Comparison of ENCODE assay signal across 9 cellular contexts in genomic region chr6:2767327-2767985, GRCh38. TPM values are rescaled to one million over a fixed set of nuclear protein-coding genes. Genes with fewer than 3 reads are reported as not detected.
DNase-seq lines count a peak whose midpoint lies in the region; ATAC-seq and TF ChIP-seq lines count a peak whose summit lies in the region.
"Had no signal": no experiment of that assay in that cellular context is flagged by ENCODE, and none has a peak within 500 bp of the region (broad histone marks: within the 10 kb centered on the region; RNA-seq: fewer than 3 reads in every experiment).

No MANE protein-coding gene starts in this region.

- peak overlapping the region; percentile 90 for H3K4me3 Mint-ChIP-seq in GM23338

- peaks cover 35% of the 10 kb centered on the region for H3K4me1 ChIP-seq in GM23338 (ENCODE audit: insufficient read depth)
- peaks cover 0 to 65% (median 21%) of the 10 kb centered on the region in 3 donors for H3K4me1 ChIP-seq in gastroesophageal sphincter
- H3K4me1 ChIP-seq in spleen, result peaks cover 33 to 74% (median 53%) of the 10 kb centered on the region in 6 donors

- no peaks in the 10 kb centered on the region for H3F3A ChIP-seq in GM23338 (replicated peaks; ENCODE audit: low read depth)

- DNase-seq in GM23338 (ENCODE audit: low spot score) (no peak), spleen (no peak), EL (no peak), KBM-7 (no peak)
- no peak for DNase-seq in effector CD4-positive, alpha-beta T cell
- DNase-seq: activated CD8-positive, alpha-beta memory T cell treated with anti-CD3 and anti-CD28 coated beads, Interleukin-2, amount 50 U/mL, for 4 hours had no signal

- H3K36me3 Mint-ChIP-seq in GM23338 (ENCODE audit: low read depth), result peaks cover 12% of the 10 kb centered on the region; the same call in 2 of the 3 replicates

- peaks cover 38% of the 10 kb centered on the region for H3K4me1 Mint-ChIP-seq in GM23338

- peaks cover 64% of the 10 kb centered on the region for H3K79me2 ChIP-seq in GM23338 (replicated peaks; ENCODE audit: insufficient read depth)

- H3K9me3 ChIP-seq in gastroesophageal sphincter (no peaks in the 10 kb centered on the region), spleen (no peaks in the 10 kb centered on the region)

- no peak overlapping the region for H3K27ac ChIP-seq in GM23338 (ENCODE audit: low read depth)
- H3K27ac ChIP-seq in VCaP, result peak overlapping the region; percentile 87
- H3K27ac ChIP-seq in gastroesophageal sphincter, result peak overlapping the region in 2 of 4 donors; percentile 95 to 99
- peak overlapping the region in 2 of 8 donors; percentile 96 to 98 for H3K27ac ChIP-seq in spleen

- TF ChIP-seq POLR2A in gastroesophageal sphincter (IDR thresholded peaks at IDR 0.05), result no peak
- no peak for TF ChIP-seq POLR2A in spleen (IDR thresholded peaks at IDR 0.05)

- H3K4me2 ChIP-seq in GM23338, result peak overlapping the region; percentile 94

- no peak overlapping the region for H3K27ac Mint-ChIP-seq in GM23338

- H3K27me3 ChIP-seq in GM23338 (ENCODE audit: insufficient read depth) (peaks cover 5% of the 10 kb centered on the region; the same call in 1 of the 2 replicates), gastroesophageal sphincter (no peaks in the 10 kb centered on the region), spleen (replicated peaks in 1 of 7) (no peaks in the 10 kb centered on the region)

- H4K20me1 ChIP-seq in GM23338 (replicated peaks; ENCODE audit: insufficient read depth), result peaks cover 52% of the 10 kb centered on the region

- H3K27me3 Mint-ChIP-seq in GM23338 (ENCODE audit: insufficient read depth, low read depth, poor library complexity), result peaks cover 7% of the 10 kb centered on the region

- H3K4me3 ChIP-seq in GM23338 (peak overlapping the region; percentile 83), gastroesophageal sphincter (peak overlapping the region; percentile 74 to 87), spleen (peak overlapping the region in 7 of 8 donors; percentile 73 to 96 (median 86))

- H3K36me3 ChIP-seq in GM23338 (ENCODE audit: insufficient read depth) (no peaks in the 10 kb centered on the region), gastroesophageal sphincter (peaks cover 0 to 19% of the 10 kb centered on the region in 2 donors), spleen (peaks cover 0 to 27% (median 3%) of the 10 kb centered on the region in 6 donors)

- H3K9me3 Mint-ChIP-seq in GM23338, result 0 out of 3 replicates have a peak, but pooled peaks cover 4% of the 10 kb centered on the region

- TF ChIP-seq EP300 in gastroesophageal sphincter (IDR thresholded peaks at IDR 0.05), result no peak

- in situ Hi-C loops in KBM-7 (cut with MboI; ENCODE audit: low pct_unique_long_range_greater_than_20kb, low sequenced_read_pairs), result no loop called here

- WGBS in gastroesophageal sphincter (ENCODE audit: low coverage in 1 of 2), 2 donors, result 36 to 41% methylated on average over 7 of the region's 7 CpGs
- WGBS in spleen, 5 donors, result 19 to 45% (median 31%) methylated on average over 7 of the region's 7 CpGs

- ATAC-seq in GM23338, result no peak
- no peak for ATAC-seq in gastroesophageal sphincter
- ATAC-seq in HG03196 (IDR thresholded peaks at IDR 0.05; ENCODE audit: unreplicated experiment), result no peak

- intact Hi-C loops in spleen (cut with DNase I; ENCODE audit: low total_unique reads), result no loop called here

- TF ChIP-seq CTCF in GM23338 (conservative IDR thresholded peaks at IDR 0.05; ENCODE audit: low read depth in 2 of 2) (no peak), VCaP (conservative IDR thresholded peaks at IDR 0.05) (no peak), gastroesophageal sphincter (IDR thresholded peaks at IDR 0.05) (no peak), spleen (IDR thresholded peaks at IDR 0.05 in 8 of 11, conservative IDR thresholded peaks at IDR 0.05 in 3 of 11) (no peak)

- no peaks in the 10 kb centered on the region for H3K9me2 ChIP-seq in GM23338 (ENCODE audit: insufficient read depth)

- no peak overlapping the region for H2AFZ ChIP-seq in GM23338

TF ChIP-seq in GM23338, 12 proteins besides CTCF, POLR2A, EP300 and RAD21:
- TF ChIP-seq ZNF114 (CRISPR knock-in tag; IDR thresholded peaks at IDR 0.05) (no peak), EZH2phosphoT487 (IDR thresholded peaks at IDR 0.05; ENCODE audit: unreplicated experiment) (no peak), NANOG (IDR thresholded peaks at IDR 0.05; ENCODE audit: borderline replicate concordance) (no peak), ZNF331 (CRISPR knock-in tag; IDR thresholded peaks at IDR 0.05; ENCODE audit: low read depth) (no peak)
- TF ChIP-seq, protein P1, sequence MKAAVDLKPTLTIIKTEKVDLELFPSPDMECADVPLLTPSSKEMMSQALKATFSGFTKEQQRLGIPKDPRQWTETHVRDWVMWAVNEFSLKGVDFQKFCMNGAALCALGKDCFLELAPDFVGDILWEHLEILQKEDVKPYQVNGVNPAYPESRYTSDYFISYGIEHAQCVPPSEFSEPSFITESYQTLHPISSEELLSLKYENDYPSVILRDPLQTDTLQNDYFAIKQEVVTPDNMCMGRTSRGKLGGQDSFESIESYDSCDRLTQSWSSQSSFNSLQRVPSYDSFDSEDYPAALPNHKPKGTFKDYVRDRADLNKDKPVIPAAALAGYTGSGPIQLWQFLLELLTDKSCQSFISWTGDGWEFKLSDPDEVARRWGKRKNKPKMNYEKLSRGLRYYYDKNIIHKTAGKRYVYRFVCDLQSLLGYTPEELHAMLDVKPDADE (IDR thresholded peaks at IDR 0.05), result no peak

RNA-seq across cellular contexts. Expression of gene WRNIP1, which starts 2.3 kb away (rescaled TPM):
- total RNA-seq in GM23338 (2014; rRNA removed; shearing (Covaris generic)), result 50.4 and 66.0 TPM in 2 replicates
- polyA plus RNA-seq in GM23338 (2016; fragmentation: Nextera tagmentation; extraction: Ambion mirVana), result 27.6 and 34.8 TPM in 2 replicates
- total RNA-seq in gastroesophageal sphincter, result 10 to 100 TPM; 48.1 to 66.1 (median 57.1) TPM
- total RNA-seq in spleen, result 10 to 100 TPM; 31.4 to 39.9 (median 33.6) TPM
- 10 to 100 TPM; 41.5 to 47.7 (median 44.2) TPM for polyA plus RNA-seq in spleen

RNA-seq across cellular contexts. Expression of gene MYLK4, which starts 16.7 kb away (rescaled TPM):
- 0.12 and 0.17 TPM in 2 replicates for total RNA-seq in GM23338 (2014; rRNA removed; shearing (Covaris generic))
- polyA plus RNA-seq in GM23338 (2016; fragmentation: Nextera tagmentation; extraction: Ambion mirVana) (0.03 TPM in 2 replicates), spleen (under 1 TPM; 0.21 to 0.76 (median 0.38) TPM)
- total RNA-seq in gastroesophageal sphincter (1 to 10 TPM in 1 of 4 donors, under 1 TPM in 3; 0.31 to 1.2 (median 0.56) TPM), spleen (1 to 10 TPM in 4 of 7 donors, under 1 TPM in 3; 0.57 to 1.9 (median 1.2) TPM)
